ENCODE assay signal across 8 cellular contexts in the genomic region with DNA sequence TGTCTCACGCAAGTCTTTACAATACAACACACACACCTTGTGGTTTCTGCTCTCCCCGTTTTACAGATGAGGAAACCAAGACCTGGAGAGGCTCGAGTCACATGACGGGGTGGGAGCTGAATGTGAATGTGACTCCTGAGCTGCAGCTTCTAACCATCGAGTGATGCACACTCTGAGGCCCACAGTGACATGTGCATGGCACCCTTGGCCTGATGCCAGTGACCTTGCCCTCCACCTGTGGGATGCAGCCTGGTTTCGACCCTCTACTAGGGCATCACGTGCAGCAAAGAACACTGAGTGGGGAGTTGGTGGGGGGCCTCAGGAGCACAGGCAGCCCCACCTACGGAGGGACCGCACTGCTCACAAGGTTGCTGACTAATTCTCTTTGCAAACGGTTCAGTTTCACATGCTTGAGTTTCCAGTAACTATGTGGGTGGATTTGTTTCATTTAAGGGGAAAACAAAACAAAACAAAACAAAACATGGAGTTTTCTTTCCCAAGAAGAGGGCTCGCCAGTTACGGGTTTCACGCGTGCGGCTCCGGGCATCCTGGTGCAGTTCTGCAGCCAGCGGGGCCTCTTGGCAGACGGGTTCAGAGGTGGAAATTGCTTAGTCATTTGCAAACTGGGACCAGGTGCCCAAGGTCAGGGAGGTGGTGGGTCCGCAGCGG. TPM values are rescaled to one million over a fixed set of nuclear protein-coding genes. Genes with fewer than 3 reads are reported as not detected.
DNase-seq lines count a peak whose midpoint lies in the region; ATAC-seq and TF ChIP-seq lines count a peak whose summit lies in the region.

No MANE protein-coding gene starts in this region.

- 33 to 46% methylated on average over 18 to 20 of the region's 20 CpGs for WGBS in thyroid gland, 2 donors

- H3K36me3 ChIP-seq in thyroid gland: no peaks in the 10 kb centered on the region

- peak overlapping the region; percentile 90 to 93 (median 91) for H3K27ac ChIP-seq in thyroid gland

- H3K27ac Mint-ChIP-seq in activated CD4-positive, alpha-beta T cell treated with anti-CD3 and anti-CD28 coated beads for 36 hours: peak overlapping the region; percentile 88
- peak overlapping the region; percentile 74 for H3K27ac Mint-ChIP-seq in activated naive CD4-positive, alpha-beta T cell treated with anti-CD3 and anti-CD28 coated beads, Interleukin-2, amount 10 ng/mL, durations not matched to agents 7 days and 5 days

- no peaks in the 10 kb centered on the region for H3K27me3 ChIP-seq in thyroid gland

- DNase-seq in activated CD4-positive, alpha-beta T cell treated with anti-CD3 and anti-CD28 coated beads for 36 hours: peak; percentile 83
- DNase-seq in activated CD4-positive, alpha-beta T cell treated with anti-CD3 and anti-CD28 coated beads for 1 hour: no peak
- DNase-seq in activated naive CD4-positive, alpha-beta T cell treated with anti-CD3 and anti-CD28 coated beads, Interleukin-2, amount 10 ng/mL, durations not matched to agents 7 days and 5 days: peak; percentile 48
- DNase-seq in kidney tubule cell (ENCODE audit: low spot score) (peak; percentile 64), thyroid gland (peak; percentile 85), COLO668 (lab: John Stamatoyannopoulos, UW; ENCODE audit: unreplicated experiment) (no peak), NCI-H1417 (lab: John Stamatoyannopoulos, UW) (no peak)

- TF ChIP-seq POLR2A in thyroid gland (IDR thresholded peaks at IDR 0.05): peak in 1 of 2 donors; percentile 58

- peak overlapping the region in 1 of 3 donors; percentile 13 for H3K4me3 ChIP-seq in thyroid gland (replicated peaks in 1 of 3)

- H3K9me3 Mint-ChIP-seq in activated CD4-positive, alpha-beta T cell treated with anti-CD3 and anti-CD28 coated beads for 36 hours (ENCODE audit: low read depth): no peaks in the 10 kb centered on the region
- no peaks in the 10 kb centered on the region for H3K9me3 Mint-ChIP-seq in activated naive CD4-positive, alpha-beta T cell treated with anti-CD3 and anti-CD28 coated beads, Interleukin-2, amount 10 ng/mL, durations not matched to agents 7 days and 5 days

- POLR2A ChIA-PET in activated CD4-positive, alpha-beta T cell treated with anti-CD3 and anti-CD28 coated beads for 36 hours (lab: Charles Lee): interaction anchor here (0.5 to 1.0 kb wide), 3 partner anchors 9 to 338 kb away, joined by 3 to 6 read pairs (median 4); no protein-coding TSS in a partner anchor

- H3K4me1 Mint-ChIP-seq in activated CD4-positive, alpha-beta T cell treated with anti-CD3 and anti-CD28 coated beads for 36 hours: peaks cover 38% of the 10 kb centered on the region
- peaks cover 40% of the 10 kb centered on the region for H3K4me1 Mint-ChIP-seq in activated naive CD4-positive, alpha-beta T cell treated with anti-CD3 and anti-CD28 coated beads, Interleukin-2, amount 10 ng/mL, durations not matched to agents 7 days and 5 days

- CTCF ChIA-PET in activated CD4-positive, alpha-beta T cell treated with anti-CD3 and anti-CD28 coated beads for 36 hours (lab: Charles Lee): interaction anchor here (0.9 to 1.0 kb wide), 2 partner anchors 26 to 48 kb away, joined by 4 to 8 read pairs; no protein-coding TSS in a partner anchor
- CTCF ChIA-PET in activated naive CD4-positive, alpha-beta T cell treated with anti-CD3 and anti-CD28 coated beads, Interleukin-2, amount 10 ng/mL, durations not matched to agents 7 days and 5 days (lab: Charles Lee): no interaction called here

- H3K36me3 Mint-ChIP-seq in activated CD4-positive, alpha-beta T cell treated with anti-CD3 and anti-CD28 coated beads for 36 hours (ENCODE audit: low read depth): no peaks in the 10 kb centered on the region
- no peaks in the 10 kb centered on the region for H3K36me3 Mint-ChIP-seq in activated naive CD4-positive, alpha-beta T cell treated with anti-CD3 and anti-CD28 coated beads, Interleukin-2, amount 10 ng/mL, durations not matched to agents 7 days and 5 days

- peak; percentile 83 for ATAC-seq in activated CD4-positive, alpha-beta T cell treated with anti-CD3 and anti-CD28 coated beads for 36 hours
- ATAC-seq in GM21576 (IDR thresholded peaks at IDR 0.05; ENCODE audit: unreplicated experiment): no peak

- H3K4me3 Mint-ChIP-seq in activated CD4-positive, alpha-beta T cell treated with anti-CD3 and anti-CD28 coated beads for 36 hours: peak overlapping the region; percentile 49
- H3K4me3 Mint-ChIP-seq in activated naive CD4-positive, alpha-beta T cell treated with anti-CD3 and anti-CD28 coated beads, Interleukin-2, amount 10 ng/mL, durations not matched to agents 7 days and 5 days: no peak overlapping the region

- H3K9me3 ChIP-seq in thyroid gland: no peaks in the 10 kb centered on the region

- intact Hi-C loops in activated CD4-positive, alpha-beta T cell treated with anti-CD3 and anti-CD28 coated beads for 36 hours (cut with DNase I, micrococcal nuclease): loop anchor here (1.0 to 5.0 kb wide), 6 partner anchors 21 to 113 kb away; no protein-coding TSS in a partner anchor
- intact Hi-C loops in thyroid gland (cut with DNase I): no loop called here

- H3K4me1 ChIP-seq in thyroid gland: peaks cover 82 to 86% of the 10 kb centered on the region in 2 donors

- H3K27me3 Mint-ChIP-seq in activated CD4-positive, alpha-beta T cell treated with anti-CD3 and anti-CD28 coated beads for 36 hours: no peaks in the 10 kb centered on the region
- H3K27me3 Mint-ChIP-seq in activated naive CD4-positive, alpha-beta T cell treated with anti-CD3 and anti-CD28 coated beads, Interleukin-2, amount 10 ng/mL, durations not matched to agents 7 days and 5 days: peaks cover 3% of the 10 kb centered on the region

- TF ChIP-seq CTCF in thyroid gland (IDR thresholded peaks at IDR 0.05): no peak

RNA-seq across cellular contexts. Expression of a gene that starts 22.9 kb away (rescaled TPM):
- total RNA-seq in activated CD4-positive, alpha-beta T cell treated with anti-CD3 and anti-CD28 coated beads for 36 hours: 1 to 10 TPM; 5.7 to 6.8 TPM
- 10 to 100 TPM; 30.5 to 65.0 (median 36.2) TPM for total RNA-seq in thyroid gland

Comparison
In these comparisons a context has a peak if more than half of its experiments do, and no peak if none do; other contexts are left out.
1. DNase-seq: peak in activated CD4-positive, alpha-beta T cell treated with anti-CD3 and anti-CD28 coated beads for 36 hours (single experiment), activated naive CD4-positive, alpha-beta T cell treated with anti-CD3 and anti-CD28 coated beads, Interleukin-2, amount 10 ng/mL, durations not matched to agents 7 days and 5 days (single experiment), kidney tubule cell (single experiment) and thyroid gland (2 of 2); none in activated CD4-positive, alpha-beta T cell treated with anti-CD3 and anti-CD28 coated beads for 1 hour (single experiment), COLO668 (single experiment) and NCI-H1417 (0 of 3).
2. RNA of a gene that starts 22.9 kb away (total RNA-seq): 30.5 to 65.0 TPM in thyroid gland; 5.7 to 6.8 TPM in activated CD4-positive, alpha-beta T cell treated with anti-CD3 and anti-CD28 coated beads for 36 hours; every median in the first group is over 4 times any median in the second.